In genomic region chr19:45094707-45095106, GRCh38 we compare ENCODE assay signal across 12 cellular contexts. TPM values are rescaled to one million over a fixed set of nuclear protein-coding genes. Genes with fewer than 3 reads are reported as not detected.
A peak's percentile ranks its signal among the peaks of the same experiment; 100 is the strongest.
DNase-seq lines count a peak whose midpoint lies in the region; ATAC-seq, FAIRE-seq and TF ChIP-seq lines count a peak whose summit lies in the region.
"Had no signal": no experiment of that assay in that cellular context is flagged by ENCODE, and none has a peak within 500 bp of the region (broad histone marks: within the 10 kb centered on the region; RNA-seq: fewer than 3 reads in every experiment).

No MANE protein-coding gene starts in this region.

- H3K79me2 ChIP-seq in keratinocyte (ENCODE audit: control insufficient read depth, insufficient read depth, low read length): peaks cover 65% of the 10 kb centered on the region

- peak overlapping the region; percentile 99 for H3K4me2 ChIP-seq in keratinocyte (ENCODE audit: control insufficient read depth, extremely low read depth, insufficient read depth, low read depth, low read length)

- H2AFZ ChIP-seq in keratinocyte (ENCODE audit: control insufficient read depth, low read length): no peak overlapping the region

- peaks cover 3% of the 10 kb centered on the region for H3K9me3 Mint-ChIP-seq in stimulated activated naive CD8-positive, alpha-beta T cell treated with anti-CD3 and anti-CD28 coated beads, Interleukin-15, Interleukin-2, amounts not matched to agents 100 ng/mL and 50 ng/mL, for 24 hours
- H3K9me3 Mint-ChIP-seq in activated T-helper 17 cell treated with anti-CD3 and anti-CD28 coated beads, Interleukin-2, amount 50 U/mL, for 72 hours: no peaks in the 10 kb centered on the region

- DNase-seq in stimulated activated naive CD8-positive, alpha-beta T cell treated with anti-CD3 and anti-CD28 coated beads, Interleukin-15, Interleukin-2, amounts not matched to agents 100 U/mL and 50 U/mL, for 24 hours: no peak
- no peak for DNase-seq in keratinocyte (ENCODE audit: low read depth, low spot score)
- DNase-seq in NCI-H2029 (lab: John Stamatoyannopoulos, UW): no peak
- DNase-seq in KG1 (lab: John Stamatoyannopoulos, UW): no peak
- DNase-seq: activated CD4-positive, alpha-beta T cell treated with anti-CD3 and anti-CD28 coated beads for 48 hours; small intestine; stimulated activated naive CD4-positive, alpha-beta T cell treated with Interleukin-2 at 50 U/mL for 16 hours had no signal

- no peaks in the 10 kb centered on the region for H3K27me3 Mint-ChIP-seq in stimulated activated naive CD8-positive, alpha-beta T cell treated with anti-CD3 and anti-CD28 coated beads, Interleukin-15, Interleukin-2, amounts not matched to agents 100 ng/mL and 50 ng/mL, for 24 hours
- no peaks in the 10 kb centered on the region for H3K27me3 Mint-ChIP-seq in activated T-helper 17 cell treated with anti-CD3 and anti-CD28 coated beads, Interleukin-2, amount 50 U/mL, for 72 hours

- no peaks in the 10 kb centered on the region for H3K27me3 ChIP-seq in keratinocyte (ENCODE audit: control insufficient read depth, extremely low read depth, insufficient read depth, low read length)

- FAIRE-seq in keratinocyte (lab: Jason Lieb, UNC): no peak
- FAIRE-seq: islet of Langerhans, small intestine had no signal

- no peak overlapping the region for H3K4me3 ChIP-seq in keratinocyte (ENCODE audit: control insufficient read depth in 2 of 3, extremely low read depth in 1 of 3, insufficient read depth in 2 of 3, low read depth in 1 of 3, low read length in 3 of 3)

- no peak overlapping the region for H3K27ac ChIP-seq in keratinocyte (ENCODE audit: control insufficient read depth, insufficient read depth, low read length)

- no peak overlapping the region for H3K9ac ChIP-seq in keratinocyte (ENCODE audit: control insufficient read depth, extremely low read depth, insufficient read depth, low read length)

- H3K36me3 Mint-ChIP-seq in stimulated activated naive CD8-positive, alpha-beta T cell treated with anti-CD3 and anti-CD28 coated beads, Interleukin-15, Interleukin-2, amounts not matched to agents 100 ng/mL and 50 ng/mL, for 24 hours (ENCODE audit: low read depth): peaks cover 47% of the 10 kb centered on the region
- H3K36me3 Mint-ChIP-seq in activated T-helper 17 cell treated with anti-CD3 and anti-CD28 coated beads, Interleukin-2, amount 50 U/mL, for 72 hours (ENCODE audit: low read depth): peaks cover 61% of the 10 kb centered on the region

- H3K4me1 ChIP-seq in keratinocyte (ENCODE audit: control insufficient read depth, extremely low read depth, insufficient read depth, low read length): peaks cover 48% of the 10 kb centered on the region

- dilution Hi-C loops in keratinocyte (cut with MboI; ENCODE audit: extremely low pct_ligation_motif_present, low sequenced_read_pairs): no loop called here

- H3K4me3 Mint-ChIP-seq in stimulated activated naive CD8-positive, alpha-beta T cell treated with anti-CD3 and anti-CD28 coated beads, Interleukin-15, Interleukin-2, amounts not matched to agents 100 ng/mL and 50 ng/mL, for 24 hours: peak overlapping the region; percentile 94
- H3K4me3 Mint-ChIP-seq in activated T-helper 17 cell treated with anti-CD3 and anti-CD28 coated beads, Interleukin-2, amount 50 U/mL, for 72 hours: peak overlapping the region; percentile 98

- no peak for ATAC-seq in stimulated activated naive CD8-positive, alpha-beta T cell treated with anti-CD3 and anti-CD28 coated beads, Interleukin-15, Interleukin-2, amounts not matched to agents 100 U/mL and 50 U/mL, for 24 hours
- ATAC-seq in activated T-helper 17 cell treated with anti-CD3 and anti-CD28 coated beads, Interleukin-2, amount 50 U/mL, for 72 hours (replicated peaks): no peak
- no peak for ATAC-seq in HG02759 (IDR thresholded peaks at IDR 0.05; ENCODE audit: unreplicated experiment)
- no peak for ATAC-seq in GM19324 (IDR thresholded peaks at IDR 0.05; ENCODE audit: low FRiP score, unreplicated experiment)

- H4K20me1 ChIP-seq in keratinocyte (ENCODE audit: control insufficient read depth, extremely low read depth, insufficient read depth, low read length): peaks cover 8% of the 10 kb centered on the region

- H3K36me3 ChIP-seq in keratinocyte (ENCODE audit: control insufficient read depth in 2 of 2, extremely low read depth in 1 of 2, insufficient read depth in 2 of 2, low read length in 2 of 2): peaks cover 6 to 8% of the 10 kb centered on the region in 2 experiments

- peaks cover 2% of the 10 kb centered on the region for H3K9me1 ChIP-seq in keratinocyte (ENCODE audit: control insufficient read depth, extremely low read depth, insufficient read depth, low read length)

- peaks cover 76% of the 10 kb centered on the region for H3K4me1 Mint-ChIP-seq in stimulated activated naive CD8-positive, alpha-beta T cell treated with anti-CD3 and anti-CD28 coated beads, Interleukin-15, Interleukin-2, amounts not matched to agents 100 ng/mL and 50 ng/mL, for 24 hours (ENCODE audit: low read depth)
- H3K4me1 Mint-ChIP-seq in activated T-helper 17 cell treated with anti-CD3 and anti-CD28 coated beads, Interleukin-2, amount 50 U/mL, for 72 hours: peaks cover 49% of the 10 kb centered on the region

- peak overlapping the region; percentile 67 for H3K27ac Mint-ChIP-seq in stimulated activated naive CD8-positive, alpha-beta T cell treated with anti-CD3 and anti-CD28 coated beads, Interleukin-15, Interleukin-2, amounts not matched to agents 100 ng/mL and 50 ng/mL, for 24 hours
- H3K27ac Mint-ChIP-seq in activated T-helper 17 cell treated with anti-CD3 and anti-CD28 coated beads, Interleukin-2, amount 50 U/mL, for 72 hours: peak overlapping the region; percentile 97

- no peak for TF ChIP-seq CTCF in keratinocyte (optimal IDR thresholded peaks at IDR 0.05 in 1 of 3, IDR thresholded peaks at IDR 0.05 in 1 of 3, conservative IDR thresholded peaks at IDR 0.05 in 1 of 3; ENCODE audit: extremely low read depth in 1 of 3, insufficient read depth in 2 of 3, low read length in 3 of 3)

- no peaks in the 10 kb centered on the region for H3K9me3 ChIP-seq in keratinocyte (ENCODE audit: control insufficient read depth, low read depth, low read length)

RNA-seq across cellular contexts. Expression of gene PPP1R37, which starts 1.7 kb away (rescaled TPM):
- total RNA-seq in activated T-helper 17 cell treated with anti-CD3 and anti-CD28 coated beads, Interleukin-2, amount 50 U/mL, for 72 hours: 10 to 100 TPM; 19.8 to 27.7 TPM
- 8.6 to 15.2 TPM (median 10.2 TPM) in 3 replicates for polyA plus RNA-seq in keratinocyte
- polyA plus RNA-seq in keratinocyte (2011; ENCODE audit: low read depth): 24.7 TPM
- polyA plus RNA-seq in keratinocyte (2011; cell fraction: cytosol; rRNA removed): 5.7 and 15.6 TPM in 2 replicates
- polyA plus RNA-seq in keratinocyte (2011; cell fraction: nucleus; rRNA removed): 13.8 and 16.9 TPM in 2 replicates
- 12.6 and 19.5 TPM in 2 replicates for polyA plus RNA-seq in keratinocyte (2012; ENCODE audit: low replicate concordance)
- 8.6 to 15.6 TPM (median 11.1 TPM) in 3 replicates for polyA minus RNA-seq in keratinocyte
- 22.6 TPM for polyA minus RNA-seq in keratinocyte (2011; cell fraction: cytosol; rRNA and poly(A)+ RNA removed)
- polyA minus RNA-seq in keratinocyte (2011; cell fraction: nucleus; rRNA and poly(A)+ RNA removed): 8.8 and 8.9 TPM in 2 replicates

RNA-seq across cellular contexts. Expression of gene GEMIN7, which starts 15.6 kb away (rescaled TPM):
- 10 to 100 TPM; 56.9 to 57.2 TPM for total RNA-seq in activated T-helper 17 cell treated with anti-CD3 and anti-CD28 coated beads, Interleukin-2, amount 50 U/mL, for 72 hours
- polyA plus RNA-seq in keratinocyte: 23.1 to 30.1 TPM (median 23.7 TPM) in 3 replicates
- 11.2 TPM for polyA plus RNA-seq in keratinocyte (2011; ENCODE audit: low read depth)
- polyA plus RNA-seq in keratinocyte (2011; cell fraction: cytosol; rRNA removed): 23.8 and 38.6 TPM in 2 replicates
- polyA plus RNA-seq in keratinocyte (2011; cell fraction: nucleus; rRNA removed): 29.1 and 34.3 TPM in 2 replicates
- polyA plus RNA-seq in keratinocyte (2012; ENCODE audit: low replicate concordance): 22.1 and 31.8 TPM in 2 replicates
- polyA minus RNA-seq in keratinocyte: 8.8 to 9.3 TPM (median 9.3 TPM) in 3 replicates
- polyA minus RNA-seq in keratinocyte (2011; cell fraction: cytosol; rRNA and poly(A)+ RNA removed): 33.4 TPM
- polyA minus RNA-seq in keratinocyte (2011; cell fraction: nucleus; rRNA and poly(A)+ RNA removed): 7.9 and 8.5 TPM in 2 replicates

RNA-seq across cellular contexts. Expression of gene ZNF296, which starts 18.4 kb away (rescaled TPM):
- total RNA-seq in activated T-helper 17 cell treated with anti-CD3 and anti-CD28 coated beads, Interleukin-2, amount 50 U/mL, for 72 hours: 10 to 100 TPM in 1 of 2 donors, 1 to 10 TPM in 1; 6.7 to 11.6 TPM
- polyA plus RNA-seq in keratinocyte: 0.13 to 1.6 TPM (median 0.25 TPM) in 3 replicates
- 0.92 TPM for polyA plus RNA-seq in keratinocyte (2011; ENCODE audit: low read depth)
- polyA plus RNA-seq in keratinocyte (2011; cell fraction: cytosol; rRNA removed): 0.33 and 0.70 TPM in 2 replicates
- polyA plus RNA-seq in keratinocyte (2011; cell fraction: nucleus; rRNA removed): 0.76 and 1.2 TPM in 2 replicates
- 1.5 and 4.8 TPM in 2 replicates for polyA plus RNA-seq in keratinocyte (2012; ENCODE audit: low replicate concordance)
- 0.22 to 1.9 TPM (median 0.63 TPM) in 3 replicates for polyA minus RNA-seq in keratinocyte
- polyA minus RNA-seq in keratinocyte (2011; cell fraction: cytosol; rRNA and poly(A)+ RNA removed): 3.5 TPM
- polyA minus RNA-seq in keratinocyte (2011; cell fraction: nucleus; rRNA and poly(A)+ RNA removed): 0.93 and 1.3 TPM in 2 replicates

RNA-seq across cellular contexts. Expression of gene CLASRP, which starts 55.9 kb away (rescaled TPM):
- 10 to 100 TPM; 87.5 TPM for total RNA-seq in activated T-helper 17 cell treated with anti-CD3 and anti-CD28 coated beads, Interleukin-2, amount 50 U/mL, for 72 hours
- 15.7 to 21.4 TPM (median 19.7 TPM) in 3 replicates for polyA plus RNA-seq in keratinocyte
- polyA plus RNA-seq in keratinocyte (2011; ENCODE audit: low read depth): 47.9 TPM
- 4.4 and 7.1 TPM in 2 replicates for polyA plus RNA-seq in keratinocyte (2011; cell fraction: cytosol; rRNA removed)
- 61.4 and 64.9 TPM in 2 replicates for polyA plus RNA-seq in keratinocyte (2011; cell fraction: nucleus; rRNA removed)
- 32.0 and 49.1 TPM in 2 replicates for polyA plus RNA-seq in keratinocyte (2012; ENCODE audit: low replicate concordance)
- 8.5 to 25.1 TPM (median 22.6 TPM) in 3 replicates for polyA minus RNA-seq in keratinocyte
- polyA minus RNA-seq in keratinocyte (2011; cell fraction: cytosol; rRNA and poly(A)+ RNA removed): 5.4 TPM
- 10.3 and 14.9 TPM in 2 replicates for polyA minus RNA-seq in keratinocyte (2011; cell fraction: nucleus; rRNA and poly(A)+ RNA removed)
